ENCODE assay signal across 16 cellular contexts in the genomic region with DNA sequence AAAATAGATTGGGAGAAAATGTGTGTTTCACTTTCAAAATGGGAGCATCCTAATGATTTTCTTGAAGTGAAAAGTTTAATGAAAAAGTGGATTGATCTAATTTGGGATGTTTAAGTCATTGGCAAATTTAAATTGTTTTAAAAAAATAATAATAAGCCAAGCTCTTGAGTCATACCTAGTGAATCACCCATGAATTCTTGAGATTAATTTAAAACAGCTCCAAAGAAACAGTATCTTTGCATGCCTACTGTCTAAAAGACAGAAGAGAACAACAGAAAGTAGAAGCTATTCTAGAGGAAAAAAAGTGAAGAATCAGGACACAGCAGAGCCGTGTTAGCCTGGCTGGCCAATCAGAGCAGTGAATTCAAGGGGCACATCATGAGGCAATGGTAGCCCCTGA.
"Had no signal": no experiment of that assay in that cellular context is flagged by ENCODE, and none has a peak within 500 bp of the region (broad histone marks: within the 10 kb centered on the region; RNA-seq: fewer than 3 reads in every experiment).

No MANE protein-coding gene starts in this region.

- H3K4me1 Mint-ChIP-seq: neural crest cell had no signal

- ATAC-seq: left ventricle myocardium superior, pancreas, T-helper 17 cell had no signal

- H3K4me3 Mint-ChIP-seq: activated B cell treated with CpG ODN at 0.5 μM for 24 hours; activated naive CD4-positive, alpha-beta T cell treated with anti-CD3 and anti-CD28 coated beads, Interleukin-2, amount 50 U/mL, for 24 hours; neural crest cell; stimulated activated naive CD8-positive, alpha-beta T cell treated with anti-CD3 and anti-CD28 coated beads, Interleukin-15, Interleukin-2, amounts not matched to agents 100 ng/mL and 50 ng/mL, for 24 hours; T-helper 17 cell had no signal

- H3K4me1 ChIP-seq: esophagus squamous epithelium, pancreas had no signal

- H3K27me3 ChIP-seq: pancreas had no signal

- DNase-seq: activated B cell treated with CpG ODN at 0.5 μM for 24 hours; activated CD4-positive, alpha-beta T cell treated with anti-CD3 and anti-CD28 coated beads, Interleukin-2, amount 50 U/mL, for 1 hour; activated effector memory CD4-positive, alpha-beta T cell treated with Interleukin-2 at 50 U/mL for 16 hours; amniotic stem cell; esophagus squamous epithelium; kidney; left ventricle myocardium superior; pancreas; stimulated activated CD4-positive, alpha-beta T cell treated with anti-CD3 and anti-CD28 coated beads, Interleukin-15, amount 100 ng/mL, for 24 hours; stimulated activated CD4-positive, alpha-beta T cell treated with anti-CD3 and anti-CD28 coated beads, Interleukin-4, amount 100 ng/mL, for 24 hours; T-helper 17 cell had no signal

- H3K27ac Mint-ChIP-seq: activated B cell treated with CpG ODN at 0.5 μM for 24 hours; activated naive CD4-positive, alpha-beta T cell treated with anti-CD3 and anti-CD28 coated beads, Interleukin-2, amount 50 U/mL, for 24 hours; stimulated activated naive CD8-positive, alpha-beta T cell treated with anti-CD3 and anti-CD28 coated beads, Interleukin-15, Interleukin-2, amounts not matched to agents 100 ng/mL and 50 ng/mL, for 24 hours; T-helper 17 cell had no signal

- H3K27ac ChIP-seq: esophagus squamous epithelium, pancreas, thoracic aorta had no signal

- H3K4me3 ChIP-seq: esophagus squamous epithelium, pancreas, thoracic aorta had no signal

- H3K9me3 ChIP-seq: esophagus squamous epithelium, pancreas, thoracic aorta had no signal

- H3K36me3 ChIP-seq: esophagus squamous epithelium, pancreas, thoracic aorta had no signal

- FAIRE-seq: endometrium, kidney had no signal
